ENCODE assay signal across 8 cellular contexts in genomic region chr21:41879190-41879998, GRCh38. TPM values are rescaled to one million over a fixed set of nuclear protein-coding genes. Genes with fewer than 3 reads are reported as not detected.
DNase-seq lines count a peak whose midpoint lies in the region; ATAC-seq, FAIRE-seq and TF ChIP-seq lines count a peak whose summit lies in the region.

Gene PRDM15, minus strand, starts transcription at chr21:41879344. Its CDS starts 18,981 bp downstream, at chr21:41860363.

- TF ChIP-seq RAD21 in H1 (IDR thresholded peaks at IDR 0.05 in 1 of 2, conservative IDR thresholded peaks at IDR 0.05 in 1 of 2; ENCODE audit: low read depth in 2 of 2, low read length in 2 of 2), result no peak

- no peak within 1 kb of the TSS; the same call in 1 of the 2 replicates for H2AFZ ChIP-seq in H1 (ENCODE audit: low read length)

- peaks cover 4% of the 10 kb centered on the region; the same call in 1 of the 2 replicates for H3K23me2 ChIP-seq in H1 (ENCODE audit: low read depth, low read length)

- H3K23ac ChIP-seq in H1 (ENCODE audit: insufficient read length), result no peak within 1 kb of the TSS

- H3K4me3 ChIP-seq in H1 (ENCODE audit: extremely low read depth in 1 of 4, insufficient read depth in 2 of 4, low read depth in 3 of 4, low read length in 4 of 4), result peak within 1 kb of the TSS; percentile 69 to 92 (median 78)

- H2BK15ac ChIP-seq in H1 (ENCODE audit: low read length), result no peak within 1 kb of the TSS

- H3K9ac ChIP-seq in H1 (replicated peaks in 1 of 4; ENCODE audit: extremely low read depth in 1 of 4, low read depth in 3 of 4, low read length in 3 of 4), result peak within 1 kb of the TSS; percentile 35 to 85 (median 53); a peak in 5 of 7 replicates

- no peaks in the 10 kb centered on the region for H3K9me3 ChIP-seq in H1 (ENCODE audit: insufficient read depth in 2 of 2, low read depth in 1 of 2, low read length in 1 of 2)

- peak within 1 kb of the TSS; percentile 71 for H4K91ac ChIP-seq in H1 (replicated peaks; ENCODE audit: insufficient read length, low read length)

- H2BK12ac ChIP-seq in H1 (ENCODE audit: low read depth, low read length), result no peak within 1 kb of the TSS

- peak within 1 kb of the TSS; percentile 80 for H3K4me3 Mint-ChIP-seq in activated CD8-positive, alpha-beta memory T cell treated with anti-CD3 and anti-CD28 coated beads, Interleukin-2, amount 10 ng/mL, durations not matched to agents 7 days and 5 days
- H3K4me3 Mint-ChIP-seq in mesothelial cell of epicardium, result peak within 1 kb of the TSS; percentile 87

- peaks cover 2% of the 10 kb centered on the region for H3K27me3 Mint-ChIP-seq in activated CD8-positive, alpha-beta memory T cell treated with anti-CD3 and anti-CD28 coated beads, Interleukin-2, amount 10 ng/mL, durations not matched to agents 7 days and 5 days
- H3K27me3 Mint-ChIP-seq in mesothelial cell of epicardium (ENCODE audit: low read depth), result no peaks in the 10 kb centered on the region

- DNase-seq in GM19238 (ENCODE audit: insufficient read length, low spot score) (peak; percentile 85), NOMO-1 treated with dmso at 0.1 percent for 144 hours (lab: John Stamatoyannopoulos, UW; ENCODE audit: unreplicated experiment) (peak; percentile 52), H1 (ENCODE audit: low read depth in 1 of 2, low spot score in 2 of 2) (peak in 1 of 2 experiments; percentile 88), mesothelial cell of epicardium (ENCODE audit: low spot score in 2 of 2, unreplicated experiment in 2 of 2) (peak; percentile 75 to 85)
- DNase-seq in activated CD8-positive, alpha-beta memory T cell treated with anti-CD3 and anti-CD28 coated beads, Interleukin-2, amount 10 ng/mL, durations not matched to agents 7 days and 5 days, result peak; percentile 87
- peak; percentile 70 to 75 for DNase-seq in stimulated activated CD8-positive, alpha-beta memory T cell treated with anti-CD3 and anti-CD28 coated beads, Interleukin-15, amount 100 ng/mL, for 4 hours (ENCODE audit: low read depth in 2 of 2)

- POLR2A ChIA-PET in H1 (lab: Charles Lee; ENCODE audit: partially characterized antibody), result interaction anchor here (0.7 to 1.9 kb wide), 8 partner anchors 8 to 82 kb away, joined by 3 to 10 read pairs (median 4); no protein-coding TSS in a partner anchor

- H4K5ac ChIP-seq in H1 (ENCODE audit: insufficient read length, low read depth, low read length), result peak within 1 kb of the TSS; percentile 80

- no peaks in the 10 kb centered on the region for H3K36me3 ChIP-seq in H1 (ENCODE audit: control insufficient read depth in 2 of 4, insufficient read depth in 4 of 4, low read length in 3 of 4)

- no peaks in the 10 kb centered on the region for H3K9me3 Mint-ChIP-seq in activated CD8-positive, alpha-beta memory T cell treated with anti-CD3 and anti-CD28 coated beads, Interleukin-2, amount 10 ng/mL, durations not matched to agents 7 days and 5 days (ENCODE audit: low read depth)
- no peaks in the 10 kb centered on the region for H3K9me3 Mint-ChIP-seq in mesothelial cell of epicardium

- peaks cover 0 to 3% of the 10 kb centered on the region in 2 experiments for H4K20me1 ChIP-seq in H1 (replicated peaks in 1 of 2; ENCODE audit: control insufficient read depth in 1 of 2, insufficient read depth in 2 of 2, low read length in 2 of 2)

- H3K27ac Mint-ChIP-seq in activated CD8-positive, alpha-beta memory T cell treated with anti-CD3 and anti-CD28 coated beads, Interleukin-2, amount 10 ng/mL, durations not matched to agents 7 days and 5 days, result peak within 1 kb of the TSS; percentile 86
- H3K27ac Mint-ChIP-seq in mesothelial cell of epicardium, result peak within 1 kb of the TSS; percentile 98

- no peak within 1 kb of the TSS for H2BK20ac ChIP-seq in H1 (ENCODE audit: low read length)

- peak; percentile 40 for ATAC-seq in HG03457 (IDR thresholded peaks at IDR 0.05; ENCODE audit: unreplicated experiment)
- ATAC-seq in activated CD8-positive, alpha-beta memory T cell treated with anti-CD3 and anti-CD28 coated beads, Interleukin-2, amount 10 ng/mL, durations not matched to agents 7 days and 5 days, result peak; percentile 86

- H3K36me3 Mint-ChIP-seq in activated CD8-positive, alpha-beta memory T cell treated with anti-CD3 and anti-CD28 coated beads, Interleukin-2, amount 10 ng/mL, durations not matched to agents 7 days and 5 days, result no peaks in the 10 kb centered on the region
- H3K36me3 Mint-ChIP-seq in mesothelial cell of epicardium, result no peaks in the 10 kb centered on the region

- peak within 1 kb of the TSS; percentile 44; the same call in 1 of the 2 replicates for H2BK5ac ChIP-seq in H1 (ENCODE audit: low read depth, low read length)

- H3K79me1 ChIP-seq in H1 (ENCODE audit: low read depth, low read length), result 0 out of 2 replicates have a peak, but pooled peaks cover 2% of the 10 kb centered on the region

- H3K4ac ChIP-seq in H1 (replicated peaks; ENCODE audit: insufficient read length, low read depth, low read length), result no peak within 1 kb of the TSS

- no peak within 1 kb of the TSS for H2AK5ac ChIP-seq in H1 (ENCODE audit: low read depth, low read length)

- no peak for TF ChIP-seq CTCF in C4-2B (conservative IDR thresholded peaks at IDR 0.05)
- no peak for TF ChIP-seq CTCF in H1 (IDR thresholded peaks at IDR 0.05; ENCODE audit: control extremely low read depth in 1 of 3, insufficient read depth in 1 of 3, low read depth in 1 of 3, low read length in 3 of 3)
- no peak for TF ChIP-seq CTCF in mesothelial cell of epicardium (IDR thresholded peaks at IDR 0.05; ENCODE audit: unreplicated experiment)

- peak within 1 kb of the TSS; percentile 84 for H4K8ac ChIP-seq in H1 (ENCODE audit: extremely low read depth, insufficient read depth, low read length)

- peak within 1 kb of the TSS; percentile 52 for H3K56ac ChIP-seq in H1 (replicated peaks; ENCODE audit: insufficient read length, low read depth, low read length)

- no peaks in the 10 kb centered on the region for H3K27me3 ChIP-seq in H1 (replicated peaks in 1 of 4; ENCODE audit: control insufficient read depth in 3 of 4, extremely low read depth in 1 of 4, insufficient read depth in 3 of 4, low read length in 3 of 4)

- H3K18ac ChIP-seq in H1 (ENCODE audit: extremely low read depth, low read length), result no peak within 1 kb of the TSS; the same call in none of the 2 replicates

- H3K79me2 ChIP-seq in H1 (ENCODE audit: control insufficient read depth in 1 of 2, insufficient read depth in 2 of 2, low read length in 2 of 2), result peaks cover 0 to 34% of the 10 kb centered on the region in 2 experiments; a peak in 2 of 4 replicates

- no peak within 1 kb of the TSS for H3K14ac ChIP-seq in H1 (ENCODE audit: insufficient read length)

- H3K27ac ChIP-seq in C4-2B (peak within 1 kb of the TSS; percentile 98), H1 (ENCODE audit: low read depth, low read length) (no peak within 1 kb of the TSS; the same call in 1 of the 2 replicates)

- no peak within 1 kb of the TSS for H2BK120ac ChIP-seq in H1 (replicated peaks; ENCODE audit: low read depth, low read length)

- peaks cover 0 to 6% (median 0%) of the 10 kb centered on the region in 4 experiments; a peak in 3 of 7 replicates for H3K4me1 ChIP-seq in H1 (replicated peaks in 1 of 4; ENCODE audit: control insufficient read depth in 3 of 4, insufficient read depth in 4 of 4, low read length in 3 of 4)

- TF ChIP-seq POLR2A in H1 (IDR thresholded peaks at IDR 0.05; ENCODE audit: control extremely low read depth in 1 of 2, low read depth in 2 of 2, low read length in 2 of 2), result 0 out of 3 replicates have a peak, but pooled peaks of 1 of the 2 experiments have one; percentile 45

- no peak for FAIRE-seq in H1 (lab: Jason Lieb, UNC)

- CTCF ChIA-PET in activated CD8-positive, alpha-beta memory T cell treated with anti-CD3 and anti-CD28 coated beads, Interleukin-2, amount 10 ng/mL, durations not matched to agents 7 days and 5 days (lab: Charles Lee), result interaction anchor here (0.9 to 2.0 kb wide), 7 partner anchors 14 to 239 kb away, joined by 3 to 8 read pairs (median 6); no protein-coding TSS in a partner anchor
- CTCF ChIA-PET in H1 (lab: Charles Lee; ENCODE audit: partially characterized antibody), result interaction anchor here (2.0 to 2.1 kb wide), 2 partner anchors 15 to 238 kb away, joined by 8 read pairs; no protein-coding TSS in a partner anchor

- H3K4me2 ChIP-seq in H1 (ENCODE audit: insufficient read depth in 1 of 2, low read depth in 2 of 2, low read length in 2 of 2), result peak within 1 kb of the TSS; percentile 68 to 93

- no peak for TF ChIP-seq EP300 in H1 (IDR thresholded peaks at IDR 0.05; ENCODE audit: borderline replicate concordance in 1 of 2, low read depth in 2 of 2, low read length in 2 of 2)

- 20% methylated on average over 12 of the region's 89 CpGs; no CpG with 5 or more reads in 1 of the 2 experiments for WGBS in H1 (ENCODE audit: extremely low coverage in 1 of 2, insufficient coverage in 1 of 2, insufficient read length in 1 of 2, insufficient replicate concordance in 2 of 2, low coverage in 1 of 2, low lambda C conversion rate in 2 of 2, missing lambda C conversion rate in 1 of 2), 2 experiments

- H3K4me1 Mint-ChIP-seq in activated CD8-positive, alpha-beta memory T cell treated with anti-CD3 and anti-CD28 coated beads, Interleukin-2, amount 10 ng/mL, durations not matched to agents 7 days and 5 days, result peaks cover 22% of the 10 kb centered on the region
- peaks cover 14% of the 10 kb centered on the region for H3K4me1 Mint-ChIP-seq in mesothelial cell of epicardium

TF ChIP-seq in H1, 55 proteins besides CTCF, POLR2A, EP300 and RAD21 (continues in another document):
- TF ChIP-seq, protein P1, sequence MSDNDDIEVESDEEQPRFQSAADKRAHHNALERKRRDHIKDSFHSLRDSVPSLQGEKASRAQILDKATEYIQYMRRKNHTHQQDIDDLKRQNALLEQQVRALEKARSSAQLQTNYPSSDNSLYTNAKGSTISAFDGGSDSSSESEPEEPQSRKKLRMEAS (IDR thresholded peaks at IDR 0.05), result peak; percentile 50; the same call in 1 of the 2 replicates
- TF ChIP-seq EZH2 (IDR thresholded peaks at IDR 0.05; ENCODE audit: low read depth, low read length, severe bottlenecking), result no peak

RNA-seq across cellular contexts. Expression of gene PRDM15, which starts in this region (rescaled TPM):
- 10 to 100 TPM; 10.8 to 13.4 TPM for total RNA-seq in activated CD8-positive, alpha-beta memory T cell treated with anti-CD3 and anti-CD28 coated beads, Interleukin-2, amount 10 ng/mL, durations not matched to agents 7 days and 5 days
- 10.5 TPM in 2 replicates for total RNA-seq in H1 (2021; fragmentation: NEBNext Ultra II Directional; extraction: Animal tissue kit (Norgen Biotek cat#: 25700))
- 9.7 and 11.5 TPM in 2 replicates for polyA plus RNA-seq in H1 (2011; rRNA removed)
- polyA plus RNA-seq in H1 (2011; cell fraction: cytosol; rRNA removed), result 8.9 TPM
- 32.0 TPM for polyA plus RNA-seq in H1 (2011; cell fraction: nucleus; rRNA removed)
- polyA plus RNA-seq in H1 (2012, experiment 1 of 2), result 7.7 to 9.1 TPM (median 8.6 TPM) in 4 replicates
- 0.76 TPM for polyA plus RNA-seq in H1 (2012, experiment 2 of 2)
- polyA plus RNA-seq in H1 (2013, experiment 1 of 2), result 4.3 TPM
- 4.1 TPM for polyA plus RNA-seq in H1 (2013, experiment 2 of 2)
- polyA minus RNA-seq in H1 (2011; rRNA and poly(A)+ RNA removed), result 34.3 and 35.1 TPM in 2 replicates
- polyA minus RNA-seq in H1 (2011; cell fraction: cytosol; rRNA and poly(A)+ RNA removed), result 8.6 TPM
- polyA minus RNA-seq in H1 (2011; cell fraction: nucleus; rRNA and poly(A)+ RNA removed), result 22.0 TPM
- total RNA-seq in mesothelial cell of epicardium, result 9.7 to 12.0 TPM (median 10.9 TPM) in 3 replicates
